22 cellular contexts compared by ENCODE assay signal in the genomic region with DNA sequence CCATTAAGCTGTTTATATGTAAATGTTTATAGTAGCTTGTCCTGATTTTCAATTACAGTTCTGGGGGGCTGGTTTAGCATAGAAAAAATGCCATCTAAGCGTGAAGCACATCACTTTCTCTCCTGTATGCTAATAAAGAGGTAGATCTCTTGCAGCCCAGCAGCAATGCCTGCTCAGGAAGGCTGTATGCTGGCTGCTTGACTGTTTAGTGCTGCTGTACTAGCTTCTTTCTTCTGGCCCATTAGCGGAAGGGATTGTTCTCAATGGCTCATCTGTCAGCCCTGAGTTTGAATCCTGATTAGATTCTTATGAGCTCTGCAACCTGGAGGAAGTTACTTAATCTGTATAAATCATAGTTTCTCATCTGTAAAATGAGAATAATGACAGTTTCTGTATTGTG.
"Had no signal": no experiment of that assay in that cellular context is flagged by ENCODE, and none has a peak within 500 bp of the region (broad histone marks: within the 10 kb centered on the region; RNA-seq: fewer than 3 reads in every experiment).

No MANE protein-coding gene starts in this region.

- H3K4me1 ChIP-seq: heart right ventricle, left ventricle myocardium inferior, suprapubic skin, tibial artery, upper lobe of left lung, vagina had no signal

- H3K4me3 ChIP-seq: heart right ventricle, hepatocyte, left ventricle myocardium inferior, lung, ovary, skin epidermis, suprapubic skin, thoracic aorta, tibial artery, upper lobe of left lung, vagina had no signal

- H3K79me2 ChIP-seq: hepatocyte had no signal

- H3K36me3 Mint-ChIP-seq: naive thymus-derived CD8-positive, alpha-beta T cell; stimulated activated naive B cell treated with anti-CD40 and anti-IgM and Interleukin-4, amounts not matched to agents 10 μg/mL and 1 μg/mL and 100 μg/mL, for 72 hours had no signal

- ATAC-seq: naive thymus-derived CD8-positive, alpha-beta T cell; sciatic nerve; stimulated activated naive B cell treated with anti-CD40 and anti-IgM and Interleukin-4, amounts not matched to agents 10 μg/mL and 1 μg/mL and 100 μg/mL, for 72 hours had no signal

- H3K4me2 ChIP-seq: hepatocyte had no signal

- H3K36me3 ChIP-seq: heart right ventricle, left ventricle myocardium inferior, ovary, suprapubic skin, thoracic aorta, tibial artery, upper lobe of left lung, vagina had no signal

- H3K27ac Mint-ChIP-seq: naive thymus-derived CD8-positive, alpha-beta T cell; nephron progenitor cell; progenitor cell of endocrine pancreas; stimulated activated naive B cell treated with anti-CD40 and anti-IgM and Interleukin-4, amounts not matched to agents 10 μg/mL and 1 μg/mL and 100 μg/mL, for 72 hours; stimulated activated naive CD8-positive, alpha-beta T cell treated with anti-CD3 and anti-CD28 coated beads, Interleukin-15, Interleukin-2, amounts not matched to agents 100 ng/mL and 50 ng/mL, for 24 hours had no signal

- H3K27ac ChIP-seq: heart right ventricle, hepatocyte, left ventricle myocardium inferior, ovary, skin epidermis, suprapubic skin, thoracic aorta, tibial artery, upper lobe of left lung, vagina had no signal

- H3K4me1 Mint-ChIP-seq: naive thymus-derived CD8-positive, alpha-beta T cell; stimulated activated naive B cell treated with anti-CD40 and anti-IgM and Interleukin-4, amounts not matched to agents 10 μg/mL and 1 μg/mL and 100 μg/mL, for 72 hours had no signal

- H3K9me3 Mint-ChIP-seq: naive thymus-derived CD8-positive, alpha-beta T cell; nephron progenitor cell; stimulated activated naive B cell treated with anti-CD40 and anti-IgM and Interleukin-4, amounts not matched to agents 10 μg/mL and 1 μg/mL and 100 μg/mL, for 72 hours; stimulated activated naive CD8-positive, alpha-beta T cell treated with anti-CD3 and anti-CD28 coated beads, Interleukin-15, Interleukin-2, amounts not matched to agents 100 ng/mL and 50 ng/mL, for 24 hours had no signal

- DNase-seq: left ventricle myocardium inferior; mesendoderm; naive thymus-derived CD8-positive, alpha-beta T cell; nephron progenitor cell; stimulated activated CD4-positive, alpha-beta T cell treated with anti-CD3 and anti-CD28 coated beads, Interleukin-12 subunit alpha, Interleukin-12 subunit beta, amount 100 ng/mL, for 4 hours; stimulated activated CD4-positive, alpha-beta T cell treated with anti-CD3 and anti-CD28 coated beads, Interleukin-15, amount 100 ng/mL, for 24 hours; stimulated activated CD4-positive, alpha-beta T cell treated with anti-CD3 and anti-CD28 coated beads, Interleukin-2, amount 100 ng/mL, for 24 hours; stimulated activated CD4-positive, alpha-beta T cell treated with anti-CD3 and anti-CD28 coated beads, Interleukin-4, amount 100 ng/mL, for 1 hour; stimulated activated naive B cell treated with anti-CD40 and anti-IgM and Interleukin-4, amounts not matched to agents 10 μg/mL and 1 μg/mL and 100 μg/mL, for 72 hours; tibial artery; upper lobe of left lung had no signal

- H2AFZ ChIP-seq: hepatocyte had no signal

- H3K27me3 Mint-ChIP-seq: progenitor cell of endocrine pancreas; stimulated activated naive B cell treated with anti-CD40 and anti-IgM and Interleukin-4, amounts not matched to agents 10 μg/mL and 1 μg/mL and 100 μg/mL, for 72 hours had no signal

- H3K27me3 ChIP-seq: hepatocyte, ovary, suprapubic skin, tibial artery, upper lobe of left lung, vagina had no signal

- H3K4me3 Mint-ChIP-seq: naive thymus-derived CD8-positive, alpha-beta T cell; nephron progenitor cell; stimulated activated naive B cell treated with anti-CD40 and anti-IgM and Interleukin-4, amounts not matched to agents 10 μg/mL and 1 μg/mL and 100 μg/mL, for 72 hours; stimulated activated naive CD8-positive, alpha-beta T cell treated with anti-CD3 and anti-CD28 coated beads, Interleukin-15, Interleukin-2, amounts not matched to agents 100 ng/mL and 50 ng/mL, for 24 hours had no signal

- H3K9me3 ChIP-seq: heart right ventricle, left ventricle myocardium inferior, ovary, suprapubic skin, thoracic aorta, tibial artery, upper lobe of left lung, vagina had no signal
